Comparison of ENCODE assay signal across 8 cellular contexts in the genomic region with DNA sequence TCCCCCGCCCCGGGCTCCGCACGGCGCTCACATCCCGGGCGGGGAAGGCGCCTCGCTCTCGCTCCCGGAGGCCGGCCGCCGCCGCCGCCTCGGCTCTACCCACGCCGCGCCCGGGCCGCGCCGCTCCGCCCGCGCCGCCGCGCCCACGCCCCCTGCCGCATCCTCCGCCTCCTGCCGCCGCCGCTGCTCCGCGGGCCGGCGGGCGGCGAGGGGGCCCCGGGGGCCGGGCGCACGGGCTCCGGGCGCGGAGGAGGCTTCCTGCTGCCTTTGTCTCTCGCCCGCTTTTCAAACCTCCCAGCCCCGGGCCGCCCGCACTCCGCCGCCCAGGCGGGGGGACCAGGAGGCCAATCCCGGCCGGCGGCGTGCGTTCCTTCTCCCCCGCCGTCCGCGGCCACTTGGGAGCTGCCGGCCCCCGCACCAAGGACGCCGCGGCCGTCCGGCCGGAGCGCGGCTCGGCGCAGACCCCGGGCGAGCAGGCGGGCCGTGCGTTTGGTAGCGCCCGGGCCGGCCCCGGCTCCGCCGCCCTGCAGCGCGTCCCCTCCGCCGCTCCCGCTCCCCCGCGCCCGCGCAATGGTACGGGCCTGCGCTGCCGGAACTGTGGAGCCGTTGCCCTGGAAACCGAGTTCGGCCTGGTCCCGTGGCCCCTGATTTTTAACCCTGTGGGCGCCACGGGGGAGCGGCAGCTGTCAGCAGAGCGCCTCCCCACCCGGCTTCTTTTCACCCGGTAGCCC. TPM values are rescaled to one million over a fixed set of nuclear protein-coding genes. Genes with fewer than 3 reads are reported as not detected.
DNase-seq lines count a peak whose midpoint lies in the region; ATAC-seq and TF ChIP-seq lines count a peak whose summit lies in the region.

Gene FBXL14 (minus strand): TSS at position 287 of the 731 bp plus-strand sequence. CDS start 515 bp downstream, outside the sequence.

- H3K27ac ChIP-seq in HEK293 (ENCODE audit: extremely low read depth, low read depth, low read length) (peak within 1 kb of the TSS; percentile 97), ovary (peak within 1 kb of the TSS; percentile 86 to 87), thymus (ENCODE audit: low read depth) (peak within 1 kb of the TSS; percentile 96)

- TF ChIP-seq POLR2A in ovary (IDR thresholded peaks at IDR 0.05) = peak; percentile 34

- WGBS in ovary, 3 donors = 1% methylated on average over 70 to 111 of the region's 111 CpGs
- under 1% methylated on average over 110 of the region's 111 CpGs for WGBS in thymus

- DNase-seq in GM06990 (ENCODE audit: extremely low read depth, insufficient read length) = peak; percentile 93
- peak; percentile 77 for DNase-seq in MV-4-11 (lab: John Stamatoyannopoulos, UW)
- peak; percentile 88 to 92 for DNase-seq in activated naive CD4-positive, alpha-beta T cell treated with anti-CD3 and anti-CD28 coated beads, Interleukin-2, amount 50 U/mL, for 72 hours (ENCODE audit: low spot score in 2 of 2)
- DNase-seq in glutamatergic neuron = peak; percentile 95
- DNase-seq in ovary = peak; percentile 89 to 93 (median 92)

- TF ChIP-seq EP300 in ovary (IDR thresholded peaks at IDR 0.05) = peak; percentile 30

- peak; percentile 7 for TF ChIP-seq CTCF in GM06990 (IDR thresholded peaks at IDR 0.05; ENCODE audit: insufficient read depth, low read length, poor library complexity, severe bottlenecking)
- no peak; the same call in none of the 2 replicates for TF ChIP-seq CTCF in HEK293 (tag by site-specific recombination; IDR thresholded peaks at IDR 0.05)
- TF ChIP-seq CTCF in glutamatergic neuron (IDR thresholded peaks at IDR 0.05; ENCODE audit: partially characterized antibody, unreplicated experiment) = no peak
- peak in 1 of 3 donors; percentile 13 for TF ChIP-seq CTCF in ovary (IDR thresholded peaks at IDR 0.05)

- CTCF ChIA-PET in HEK293 (lab: Yijun Ruan, JAX) = interaction anchor here (1.0 to 2.8 kb wide), 2 partner anchors 8 to 201 kb away, joined by 3 to 17 read pairs; no protein-coding TSS in a partner anchor

- POLR2A ChIA-PET in HEK293 (lab: Yijun Ruan, JAX) = interaction anchor here (0.6 to 3.3 kb wide), 3 partner anchors 11 to 645 kb away, joined by 4 to 22 read pairs (median 5); partner anchors contain the start of gene RAD52

- H3K4me1 ChIP-seq in HEK293 (ENCODE audit: control insufficient read depth, insufficient read depth, low read length) (peaks cover 18% of the 10 kb centered on the region), ovary (ENCODE audit: insufficient read depth) (peaks cover 18% of the 10 kb centered on the region), thymus (ENCODE audit: control insufficient read depth, insufficient read depth, low read length) (peaks cover 27% of the 10 kb centered on the region)

- H3K27ac Mint-ChIP-seq in activated naive CD4-positive, alpha-beta T cell treated with anti-CD3 and anti-CD28 coated beads, Interleukin-2, amount 50 U/mL, for 72 hours = peak within 1 kb of the TSS; percentile 95 to 98
- H3K27ac Mint-ChIP-seq in glutamatergic neuron (ENCODE audit: unreplicated experiment) = peak within 1 kb of the TSS; percentile 99

- intact Hi-C loops in ovary (cut with DNase I) = loop anchor here in 1 of 4 donors (10.0 kb wide), 2 partner anchors 840 to 1020 kb away; partner anchors contain the start of gene WNK1

- H3K9me3 Mint-ChIP-seq in activated naive CD4-positive, alpha-beta T cell treated with anti-CD3 and anti-CD28 coated beads, Interleukin-2, amount 50 U/mL, for 72 hours = peaks cover 0 to 6% of the 10 kb centered on the region in 2 donors
- peaks cover 25% of the 10 kb centered on the region for H3K9me3 Mint-ChIP-seq in glutamatergic neuron (ENCODE audit: unreplicated experiment)

- no peaks in the 10 kb centered on the region for H3K27me3 ChIP-seq in GM06990 (replicated peaks; ENCODE audit: control insufficient read depth, insufficient read depth, low read length)
- no peaks in the 10 kb centered on the region for H3K27me3 ChIP-seq in ovary
- H3K27me3 ChIP-seq in thymus (ENCODE audit: control insufficient read depth, insufficient read depth) = no peaks in the 10 kb centered on the region

- H3K4me3 ChIP-seq in GM06990 (replicated peaks; ENCODE audit: low read depth, low read length) = peak within 1 kb of the TSS; percentile 72
- peak within 1 kb of the TSS; percentile 78 for H3K4me3 ChIP-seq in HEK293 (ENCODE audit: low read depth, low read length)
- peak within 1 kb of the TSS; percentile 68 for H3K4me3 ChIP-seq in ovary
- H3K4me3 ChIP-seq in thymus (ENCODE audit: low read length) = peak within 1 kb of the TSS; percentile 87

- H3K4me3 Mint-ChIP-seq in glutamatergic neuron (ENCODE audit: unreplicated experiment) = peak within 1 kb of the TSS; percentile 94

- peak; percentile 73 for ATAC-seq in SK-N-SH treated with all-trans-retinoic acid at 6 μM for 48 hours
- ATAC-seq in activated naive CD4-positive, alpha-beta T cell treated with anti-CD3 and anti-CD28 coated beads, Interleukin-2, amount 50 U/mL, for 72 hours = peak; percentile 61 to 75

- no peaks in the 10 kb centered on the region for H3K9me3 ChIP-seq in HEK293 (ENCODE audit: control insufficient read depth, insufficient read depth, low read depth, low read length)
- H3K9me3 ChIP-seq in ovary = no peaks in the 10 kb centered on the region
- no peaks in the 10 kb centered on the region for H3K9me3 ChIP-seq in thymus (ENCODE audit: control insufficient read depth)

- peaks cover 33 to 35% of the 10 kb centered on the region in 2 donors for H3K36me3 Mint-ChIP-seq in activated naive CD4-positive, alpha-beta T cell treated with anti-CD3 and anti-CD28 coated beads, Interleukin-2, amount 50 U/mL, for 72 hours
- H3K36me3 Mint-ChIP-seq in glutamatergic neuron (ENCODE audit: unreplicated experiment) = peaks cover 8% of the 10 kb centered on the region

- H3K36me3 ChIP-seq in GM06990 (ENCODE audit: control insufficient read depth, insufficient read depth, low read length) = no peaks in the 10 kb centered on the region
- peaks cover 0 to 6% of the 10 kb centered on the region in 2 experiments; a peak in 1 of 3 replicates for H3K36me3 ChIP-seq in HEK293 (ENCODE audit: control insufficient read depth in 2 of 2, insufficient read depth in 1 of 2, low read length in 2 of 2)
- H3K36me3 ChIP-seq in ovary = no peaks in the 10 kb centered on the region
- H3K36me3 ChIP-seq in thymus (ENCODE audit: control insufficient read depth, insufficient read depth) = no peaks in the 10 kb centered on the region

- peaks cover 24% of the 10 kb centered on the region for H3K4me1 Mint-ChIP-seq in glutamatergic neuron (ENCODE audit: low read depth, unreplicated experiment)

- H3K27me3 Mint-ChIP-seq in glutamatergic neuron (ENCODE audit: unreplicated experiment) = peaks cover 23% of the 10 kb centered on the region

TF ChIP-seq in HEK293, 187 proteins besides CTCF, POLR2A, EP300 and RAD21 (continues in another document):
- no peak for TF ChIP-seq ZSCAN16 (tag by site-specific recombination; IDR thresholded peaks at IDR 0.05)
- no peak; the same call in 1 of the 2 replicates for TF ChIP-seq ZNF341 (tag by site-specific recombination; IDR thresholded peaks at IDR 0.05; ENCODE audit: low read depth)
- no peak for TF ChIP-seq ZNF544 (tag by site-specific recombination; IDR thresholded peaks at IDR 0.05)
- TF ChIP-seq OSR2 (tag by site-specific recombination; IDR thresholded peaks at IDR 0.05) = peak; percentile 63; the same call in 1 of the 2 replicates
- TF ChIP-seq ZNF585B (tag by site-specific recombination; IDR thresholded peaks at IDR 0.05) = no peak
- TF ChIP-seq ZFP69B (tag by site-specific recombination; IDR thresholded peaks at IDR 0.05) = peak; percentile 82
- TF ChIP-seq ZNF169 (tag by site-specific recombination; IDR thresholded peaks at IDR 0.05) = no peak
- no peak for TF ChIP-seq ZBTB17 (tag by site-specific recombination; IDR thresholded peaks at IDR 0.05)

TF ChIP-seq in SK-N-SH treated with all-trans-retinoic acid at 6 μM for 48 hours, 23 proteins besides CTCF, POLR2A, EP300 and RAD21 (continues in another document):
- no peak for TF ChIP-seq ZNF70 (CRISPR knock-in tag; IDR thresholded peaks at IDR 0.05)
- no peak for TF ChIP-seq CREB5 (CRISPR knock-in tag; IDR thresholded peaks at IDR 0.05; ENCODE audit: low read depth)
- no peak for TF ChIP-seq CSDC2 (CRISPR knock-in tag; IDR thresholded peaks at IDR 0.05)
- TF ChIP-seq, protein P1, sequence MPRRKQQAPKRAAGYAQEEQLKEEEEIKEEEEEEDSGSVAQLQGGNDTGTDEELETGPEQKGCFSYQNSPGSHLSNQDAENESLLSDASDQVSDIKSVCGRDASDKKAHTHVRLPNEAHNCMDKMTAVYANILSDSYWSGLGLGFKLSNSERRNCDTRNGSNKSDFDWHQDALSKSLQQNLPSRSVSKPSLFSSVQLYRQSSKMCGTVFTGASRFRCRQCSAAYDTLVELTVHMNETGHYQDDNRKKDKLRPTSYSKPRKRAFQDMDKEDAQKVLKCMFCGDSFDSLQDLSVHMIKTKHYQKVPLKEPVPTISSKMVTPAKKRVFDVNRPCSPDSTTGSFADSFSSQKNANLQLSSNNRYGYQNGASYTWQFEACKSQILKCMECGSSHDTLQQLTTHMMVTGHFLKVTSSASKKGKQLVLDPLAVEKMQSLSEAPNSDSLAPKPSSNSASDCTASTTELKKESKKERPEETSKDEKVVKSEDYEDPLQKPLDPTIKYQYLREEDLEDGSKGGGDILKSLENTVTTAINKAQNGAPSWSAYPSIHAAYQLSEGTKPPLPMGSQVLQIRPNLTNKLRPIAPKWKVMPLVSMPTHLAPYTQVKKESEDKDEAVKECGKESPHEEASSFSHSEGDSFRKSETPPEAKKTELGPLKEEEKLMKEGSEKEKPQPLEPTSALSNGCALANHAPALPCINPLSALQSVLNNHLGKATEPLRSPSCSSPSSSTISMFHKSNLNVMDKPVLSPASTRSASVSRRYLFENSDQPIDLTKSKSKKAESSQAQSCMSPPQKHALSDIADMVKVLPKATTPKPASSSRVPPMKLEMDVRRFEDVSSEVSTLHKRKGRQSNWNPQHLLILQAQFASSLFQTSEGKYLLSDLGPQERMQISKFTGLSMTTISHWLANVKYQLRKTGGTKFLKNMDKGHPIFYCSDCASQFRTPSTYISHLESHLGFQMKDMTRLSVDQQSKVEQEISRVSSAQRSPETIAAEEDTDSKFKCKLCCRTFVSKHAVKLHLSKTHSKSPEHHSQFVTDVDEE (CRISPR knock-in tag; IDR thresholded peaks at IDR 0.05) = no peak

RNA-seq across cellular contexts. Expression of gene FBXL14, which starts in this region (rescaled TPM):
- 10 to 100 TPM; 21.7 to 25.3 TPM for total RNA-seq in activated naive CD4-positive, alpha-beta T cell treated with anti-CD3 and anti-CD28 coated beads, Interleukin-2, amount 50 U/mL, for 72 hours
- 28.8 TPM for total RNA-seq in glutamatergic neuron (ENCODE audit: unreplicated experiment)
- 10 to 100 TPM in 5 of 7 donors, 1 to 10 TPM in 2; 8.3 to 16.2 (median 12.0) TPM for total RNA-seq in ovary
- 10 to 100 TPM in 1 of 2 donors, 1 to 10 TPM in 1; 1.3 to 10.8 TPM for polyA plus RNA-seq in ovary
- polyA plus RNA-seq in thymus = 7.6 TPM

Comparison
In these comparisons a context has a peak if more than half of its experiments do, and no peak if none do; other contexts are left out.
1. Peak in every context shown above with its lines: DNase-seq, ATAC-seq, H3K4me3 ChIP-seq and H3K27ac ChIP-seq.